ENCODE assay signal across 1 cellular context in genomic region chr20:23357767-23358562, GRCh38.
A peak's percentile ranks its signal among the peaks of the same experiment; 100 is the strongest.
TF ChIP-seq lines count a peak whose summit lies in the region.

No MANE protein-coding gene starts in this region.

TF ChIP-seq in H1, 55 proteins besides CTCF, POLR2A, EP300 and RAD21 (continued from another document):
- TF ChIP-seq YY1 (IDR thresholded peaks at IDR 0.05; ENCODE audit: low read depth, low read length) (no peak), RNF2 (IDR thresholded peaks at IDR 0.05; ENCODE audit: borderline replicate concordance, low read depth, low read length, missing control alignments, poor library complexity, severe bottlenecking) (no peak), TBP (IDR thresholded peaks at IDR 0.05; ENCODE audit: low read depth, low read length) (peak; percentile 69; the same call in 1 of the 2 replicates), BCL11A (IDR thresholded peaks at IDR 0.05; ENCODE audit: low read depth in 2 of 2, low read length in 2 of 2) (no peak), EGR1 (IDR thresholded peaks at IDR 0.05; ENCODE audit: borderline replicate concordance, low read depth, low read length) (no peak), CEBPB (IDR thresholded peaks at IDR 0.05; ENCODE audit: low read depth, low read length) (no peak), SP1 (IDR thresholded peaks at IDR 0.05; ENCODE audit: low read depth, low read length) (peak; percentile 76), GTF2F1 (IDR thresholded peaks at IDR 0.05; ENCODE audit: borderline replicate concordance, low read depth, low read length) (no peak), GABPA (IDR thresholded peaks at IDR 0.05; ENCODE audit: borderline replicate concordance, insufficient read depth, low read length) (no peak), ATF3 (IDR thresholded peaks at IDR 0.05; ENCODE audit: insufficient read depth, low read depth, low read length) (peak; percentile 90), CHD7 (IDR thresholded peaks at IDR 0.05; ENCODE audit: insufficient replicate concordance, low read length) (no peak), KDM1A (IDR thresholded peaks at IDR 0.05; ENCODE audit: borderline replicate concordance, low read length) (no peak), CHD2 (IDR thresholded peaks at IDR 0.05; ENCODE audit: low read length) (no peak), CTBP2 (IDR thresholded peaks at IDR 0.05; ENCODE audit: borderline replicate concordance, insufficient read depth, insufficient read length, low read length) (no peak), MAFK (IDR thresholded peaks at IDR 0.05; ENCODE audit: low read depth, low read length) (no peak), KDM4A (IDR thresholded peaks at IDR 0.05; ENCODE audit: low read depth, low read length, severe bottlenecking) (peak; percentile 88), SIX5 (IDR thresholded peaks at IDR 0.05; ENCODE audit: low read depth, low read length) (no peak), SIN3A (conservative IDR thresholded peaks at IDR 0.05 in 1 of 2, IDR thresholded peaks at IDR 0.05 in 1 of 2; ENCODE audit: low read depth in 1 of 2, low read length in 2 of 2) (peak; percentile 93 to 99), HDAC2 (IDR thresholded peaks at IDR 0.05; ENCODE audit: borderline replicate concordance in 1 of 2, low read depth in 2 of 2, low read length in 2 of 2) (0 out of 4 replicates have a peak, but pooled peaks of 1 of the 2 experiments have one; percentile 25), TCF12 (IDR thresholded peaks at IDR 0.05; ENCODE audit: low read depth, low read length) (no peak), SRF (IDR thresholded peaks at IDR 0.05; ENCODE audit: low read depth, low read length) (peak; percentile 67), FOSL1 (IDR thresholded peaks at IDR 0.05; ENCODE audit: insufficient read depth, low read depth, low read length) (no peak), NRF1 (IDR thresholded peaks at IDR 0.05; ENCODE audit: low read depth, low read length) (peak; percentile 49; the same call in 1 of the 2 replicates), ATF2 (IDR thresholded peaks at IDR 0.05; ENCODE audit: low read length) (no peak), BACH1 (IDR thresholded peaks at IDR 0.05; ENCODE audit: low read length) (no peak), TAF1 (IDR thresholded peaks at IDR 0.05; ENCODE audit: low read depth, low read length) (peak; percentile 80), SUZ12 (IDR thresholded peaks at IDR 0.05; ENCODE audit: low read length) (no peak), SP2 (IDR thresholded peaks at IDR 0.05; ENCODE audit: low read length) (no peak), CBX5 (IDR thresholded peaks at IDR 0.05; ENCODE audit: low read depth, low read length) (no peak), HDAC6 (IDR thresholded peaks at IDR 0.05; ENCODE audit: low read depth, low read length) (no peak), KDM5A (IDR thresholded peaks at IDR 0.05; ENCODE audit: low read length) (0 out of 2 replicates have a peak, but pooled peaks have one; percentile 45), RFX5 (IDR thresholded peaks at IDR 0.05; ENCODE audit: borderline replicate concordance, low read depth, low read length) (no peak), BRCA1 (IDR thresholded peaks at IDR 0.05; ENCODE audit: low read depth, low read length) (no peak), MAX (IDR thresholded peaks at IDR 0.05) (peak; percentile 76), JUND (IDR thresholded peaks at IDR 0.05; ENCODE audit: low read length) (no peak), SIRT6 (IDR thresholded peaks at IDR 0.05; ENCODE audit: low read length) (no peak), TAF7 (optimal IDR thresholded peaks at IDR 0.05; ENCODE audit: borderline replicate concordance, low read depth, low read length) (peak; percentile 71), TEAD4 (IDR thresholded peaks at IDR 0.05; ENCODE audit: low read depth, low read length) (no peak), ASH2L (IDR thresholded peaks at IDR 0.05; ENCODE audit: low read length) (peak; percentile 25), SP4 (IDR thresholded peaks at IDR 0.05; ENCODE audit: low read length) (no peak), CREB1 (IDR thresholded peaks at IDR 0.05) (peak; percentile 98), EZH2 (IDR thresholded peaks at IDR 0.05; ENCODE audit: low read depth, low read length, severe bottlenecking) (no peak), E2F6 (IDR thresholded peaks at IDR 0.05) (no peak), ZNF274 (IDR thresholded peaks at IDR 0.05; ENCODE audit: borderline replicate concordance, extremely low read depth, low read length) (no peak), RBBP5 (IDR thresholded peaks at IDR 0.05; ENCODE audit: borderline replicate concordance, low read depth, low read length) (peak; percentile 83)
